In the genomic region with DNA sequence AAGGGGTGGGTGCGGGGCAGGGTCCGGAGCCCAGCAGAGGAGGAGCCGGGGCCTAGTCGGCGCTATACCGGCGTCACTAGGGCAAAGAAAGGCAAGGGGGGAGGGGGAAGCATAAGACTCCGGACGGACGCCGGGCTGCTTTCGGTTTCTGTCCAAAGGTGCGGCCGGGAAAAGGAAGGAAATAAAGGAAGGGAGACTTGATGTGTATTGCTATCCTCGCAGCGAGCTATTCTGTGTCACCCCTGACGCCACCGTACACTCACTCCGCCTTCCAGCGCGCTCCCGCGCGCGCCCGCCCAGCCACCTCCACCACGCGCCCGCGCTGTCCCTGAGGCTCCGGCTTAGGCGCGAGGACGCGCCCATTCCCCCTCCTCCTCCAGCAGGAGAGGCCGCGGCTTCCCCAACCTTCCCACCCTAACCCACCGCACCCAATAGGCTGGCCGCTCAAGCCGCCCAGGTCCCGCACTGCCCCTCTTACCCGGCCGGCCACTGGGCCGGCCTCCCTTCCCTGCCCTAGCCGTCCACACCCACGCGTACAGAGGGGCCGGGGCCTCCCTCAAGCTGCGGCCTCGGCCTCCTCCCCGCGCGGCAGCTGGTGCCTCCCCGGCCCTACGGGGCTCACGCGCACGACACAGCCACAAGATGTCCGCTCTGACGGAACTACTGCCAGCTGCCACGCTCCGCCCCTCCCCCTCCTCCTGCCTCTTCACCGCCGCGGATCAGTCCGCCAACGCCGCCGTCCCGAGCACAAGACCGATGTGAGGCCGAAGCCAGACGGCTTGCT, we compare ENCODE assay signal across 8 cellular contexts. TPM values are rescaled to one million over a fixed set of nuclear protein-coding genes. Genes with fewer than 3 reads are reported as not detected.
DNase-seq lines count a peak whose midpoint lies in the region; TF ChIP-seq lines count a peak whose summit lies in the region.

UBE2D3 (minus strand) TSS at position 662 of the 784 bp plus-strand sequence. CDS start 1,043 bp downstream, outside the sequence.

- H3K36me3 ChIP-seq in endocrine pancreas (ENCODE audit: control insufficient read depth, insufficient read depth, low read length): no peaks in the 10 kb centered on the region

- peaks cover 17% of the 10 kb centered on the region for H3K4me1 ChIP-seq in endocrine pancreas (ENCODE audit: control insufficient read depth, insufficient read depth, low read length)

- TF ChIP-seq CTCF in GM20000 (IDR thresholded peaks at IDR 0.05; ENCODE audit: extremely low read depth, missing control alignments): peak; percentile 5

- H3K9ac ChIP-seq in endocrine pancreas (ENCODE audit: control insufficient read depth, insufficient read depth, low read length): peak within 1 kb of the TSS; percentile 99

- peak; percentile 95 for DNase-seq in COLO668 (lab: John Stamatoyannopoulos, UW; ENCODE audit: unreplicated experiment)
- peak; percentile 77 for DNase-seq in GM20000 (ENCODE audit: low spot score)
- DNase-seq in HT1080 (ENCODE audit: low read depth): peak; percentile 92
- DNase-seq in NOMO-1 (lab: John Stamatoyannopoulos, UW; ENCODE audit: unreplicated experiment in 2 of 2): peak; percentile 86 to 91
- DNase-seq in activated CD8-positive, alpha-beta memory T cell treated with anti-CD3 and anti-CD28 coated beads for 4 hours (ENCODE audit: low read depth in 2 of 2): peak; percentile 84 to 91
- peak; percentile 98 for DNase-seq in mesenteric fat pad (ENCODE audit: low spot score)
- DNase-seq in stimulated activated CD8-positive, alpha-beta memory T cell treated with anti-CD3 and anti-CD28 coated beads, Interleukin-15, amount 100 ng/mL, for 24 hours (ENCODE audit: low read depth): peak; percentile 89

- H3K4me3 ChIP-seq in endocrine pancreas (ENCODE audit: control insufficient read depth, insufficient read depth, low read length): peak within 1 kb of the TSS; percentile 100

- H3K9me3 ChIP-seq in endocrine pancreas (ENCODE audit: control insufficient read depth, low read length): no peaks in the 10 kb centered on the region

- no peaks in the 10 kb centered on the region for H3K27me3 ChIP-seq in endocrine pancreas (ENCODE audit: control insufficient read depth, insufficient read depth, low read length)

RNA-seq across cellular contexts. Expression of gene UBE2D3, which starts in this region (rescaled TPM):
- 564 and 701 TPM in 2 replicates for total RNA-seq in HT1080 (2014; rRNA removed; shearing (Covaris generic))
- polyA plus RNA-seq in HT1080 (2015; cell fraction: cytosol; rRNA removed): 437 and 465 TPM in 2 replicates
- polyA plus RNA-seq in HT1080 (2015; cell fraction: nucleus; rRNA removed): 364 and 365 TPM in 2 replicates
- 316 TPM for total RNA-seq in mesenteric fat pad

Comparison
In these comparisons a context has a peak if more than half of its experiments do, and no peak if none do; other contexts are left out.
1. Peak in every context shown above with its lines: DNase-seq and H3K4me3 ChIP-seq.